ENCODE assay signal across 1 cellular context in the genomic region with DNA sequence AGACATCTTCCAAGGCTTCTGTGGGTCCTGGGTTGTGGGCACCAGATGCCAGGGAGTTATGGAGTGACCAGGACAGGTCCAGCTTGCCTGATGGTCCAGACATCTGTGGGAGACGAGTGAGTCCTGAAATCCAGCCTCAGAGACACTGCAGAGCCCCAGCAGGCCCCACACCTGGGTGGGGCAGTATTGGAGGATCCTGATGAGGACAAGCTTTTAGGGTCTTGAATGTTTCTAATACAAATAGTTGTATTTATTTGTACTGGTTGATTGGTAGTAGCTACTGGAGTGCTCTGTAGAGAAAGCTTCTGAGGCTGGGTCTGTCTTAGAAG.
TF ChIP-seq lines count a peak whose summit lies in the region.

No MANE protein-coding gene starts in this region.

TF ChIP-seq in GM23338, 12 proteins besides CTCF, POLR2A, EP300 and RAD21 (continued from another document):
- TF ChIP-seq, protein P1, sequence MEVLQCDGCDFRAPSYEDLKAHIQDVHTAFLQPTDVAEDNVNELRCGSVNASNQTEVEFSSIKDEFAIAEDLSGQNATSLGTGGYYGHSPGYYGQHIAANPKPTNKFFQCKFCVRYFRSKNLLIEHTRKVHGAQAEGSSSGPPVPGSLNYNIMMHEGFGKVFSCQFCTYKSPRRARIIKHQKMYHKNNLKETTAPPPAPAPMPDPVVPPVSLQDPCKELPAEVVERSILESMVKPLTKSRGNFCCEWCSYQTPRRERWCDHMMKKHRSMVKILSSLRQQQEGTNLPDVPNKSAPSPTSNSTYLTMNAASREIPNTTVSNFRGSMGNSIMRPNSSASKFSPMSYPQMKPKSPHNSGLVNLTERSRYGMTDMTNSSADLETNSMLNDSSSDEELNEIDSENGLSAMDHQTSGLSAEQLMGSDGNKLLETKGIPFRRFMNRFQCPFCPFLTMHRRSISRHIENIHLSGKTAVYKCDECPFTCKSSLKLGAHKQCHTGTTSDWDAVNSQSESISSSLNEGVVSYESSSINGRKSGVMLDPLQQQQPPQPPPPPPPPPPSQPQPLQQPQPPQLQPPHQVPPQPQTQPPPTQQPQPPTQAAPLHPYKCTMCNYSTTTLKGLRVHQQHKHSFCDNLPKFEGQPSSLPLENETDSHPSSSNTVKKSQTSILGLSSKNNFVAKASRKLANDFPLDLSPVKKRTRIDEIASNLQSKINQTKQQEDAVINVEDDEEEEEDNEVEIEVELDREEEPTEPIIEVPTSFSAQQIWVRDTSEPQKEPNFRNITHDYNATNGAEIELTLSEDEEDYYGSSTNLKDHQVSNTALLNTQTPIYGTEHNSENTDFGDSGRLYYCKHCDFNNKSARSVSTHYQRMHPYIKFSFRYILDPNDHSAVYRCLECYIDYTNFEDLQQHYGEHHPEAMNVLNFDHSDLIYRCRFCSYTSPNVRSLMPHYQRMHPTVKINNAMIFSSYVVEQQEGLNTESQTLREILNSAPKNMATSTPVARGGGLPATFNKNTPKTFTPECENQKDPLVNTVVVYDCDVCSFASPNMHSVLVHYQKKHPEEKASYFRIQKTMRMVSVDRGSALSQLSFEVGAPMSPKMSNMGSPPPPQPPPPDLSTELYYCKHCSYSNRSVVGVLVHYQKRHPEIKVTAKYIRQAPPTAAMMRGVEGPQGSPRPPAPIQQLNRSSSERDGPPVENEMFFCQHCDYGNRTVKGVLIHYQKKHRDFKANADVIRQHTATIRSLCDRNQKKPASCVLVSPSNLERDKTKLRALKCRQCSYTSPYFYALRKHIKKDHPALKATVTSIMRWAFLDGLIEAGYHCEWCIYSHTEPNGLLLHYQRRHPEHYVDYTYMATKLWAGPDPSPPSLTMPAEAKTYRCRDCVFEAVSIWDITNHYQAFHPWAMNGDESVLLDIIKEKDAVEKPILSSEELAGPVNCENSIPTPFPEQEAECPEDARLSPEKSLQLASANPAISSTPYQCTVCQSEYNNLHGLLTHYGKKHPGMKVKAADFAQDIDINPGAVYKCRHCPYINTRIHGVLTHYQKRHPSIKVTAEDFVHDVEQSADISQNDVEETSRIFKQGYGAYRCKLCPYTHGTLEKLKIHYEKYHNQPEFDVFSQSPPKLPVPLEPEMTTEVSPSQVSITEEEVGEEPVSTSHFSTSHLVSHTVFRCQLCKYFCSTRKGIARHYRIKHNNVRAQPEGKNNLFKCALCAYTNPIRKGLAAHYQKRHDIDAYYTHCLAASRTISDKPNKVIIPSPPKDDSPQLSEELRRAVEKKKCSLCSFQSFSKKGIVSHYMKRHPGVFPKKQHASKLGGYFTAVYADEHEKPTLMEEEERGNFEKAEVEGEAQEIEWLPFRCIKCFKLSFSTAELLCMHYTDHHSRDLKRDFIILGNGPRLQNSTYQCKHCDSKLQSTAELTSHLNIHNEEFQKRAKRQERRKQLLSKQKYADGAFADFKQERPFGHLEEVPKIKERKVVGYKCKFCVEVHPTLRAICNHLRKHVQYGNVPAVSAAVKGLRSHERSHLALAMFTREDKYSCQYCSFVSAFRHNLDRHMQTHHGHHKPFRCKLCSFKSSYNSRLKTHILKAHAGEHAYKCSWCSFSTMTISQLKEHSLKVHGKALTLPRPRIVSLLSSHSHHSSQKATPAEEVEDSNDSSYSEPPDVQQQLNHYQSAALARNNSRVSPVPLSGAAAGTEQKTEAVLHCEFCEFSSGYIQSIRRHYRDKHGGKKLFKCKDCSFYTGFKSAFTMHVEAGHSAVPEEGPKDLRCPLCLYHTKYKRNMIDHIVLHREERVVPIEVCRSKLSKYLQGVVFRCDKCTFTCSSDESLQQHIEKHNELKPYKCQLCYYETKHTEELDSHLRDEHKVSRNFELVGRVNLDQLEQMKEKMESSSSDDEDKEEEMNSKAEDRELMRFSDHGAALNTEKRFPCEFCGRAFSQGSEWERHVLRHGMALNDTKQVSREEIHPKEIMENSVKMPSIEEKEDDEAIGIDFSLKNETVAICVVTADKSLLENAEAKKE (CRISPR knock-in tag; IDR thresholded peaks at IDR 0.05) = no peak
- TF ChIP-seq EZH2phosphoT487 (IDR thresholded peaks at IDR 0.05; ENCODE audit: unreplicated experiment) (no peak), NANOG (IDR thresholded peaks at IDR 0.05; ENCODE audit: borderline replicate concordance) (no peak), EZH2 (IDR thresholded peaks at IDR 0.05; ENCODE audit: low read depth, unreplicated experiment) (no peak), ZNF331 (CRISPR knock-in tag; IDR thresholded peaks at IDR 0.05; ENCODE audit: low read depth) (no peak), ZNF114 (CRISPR knock-in tag; IDR thresholded peaks at IDR 0.05) (no peak)
- TF ChIP-seq, protein P2, sequence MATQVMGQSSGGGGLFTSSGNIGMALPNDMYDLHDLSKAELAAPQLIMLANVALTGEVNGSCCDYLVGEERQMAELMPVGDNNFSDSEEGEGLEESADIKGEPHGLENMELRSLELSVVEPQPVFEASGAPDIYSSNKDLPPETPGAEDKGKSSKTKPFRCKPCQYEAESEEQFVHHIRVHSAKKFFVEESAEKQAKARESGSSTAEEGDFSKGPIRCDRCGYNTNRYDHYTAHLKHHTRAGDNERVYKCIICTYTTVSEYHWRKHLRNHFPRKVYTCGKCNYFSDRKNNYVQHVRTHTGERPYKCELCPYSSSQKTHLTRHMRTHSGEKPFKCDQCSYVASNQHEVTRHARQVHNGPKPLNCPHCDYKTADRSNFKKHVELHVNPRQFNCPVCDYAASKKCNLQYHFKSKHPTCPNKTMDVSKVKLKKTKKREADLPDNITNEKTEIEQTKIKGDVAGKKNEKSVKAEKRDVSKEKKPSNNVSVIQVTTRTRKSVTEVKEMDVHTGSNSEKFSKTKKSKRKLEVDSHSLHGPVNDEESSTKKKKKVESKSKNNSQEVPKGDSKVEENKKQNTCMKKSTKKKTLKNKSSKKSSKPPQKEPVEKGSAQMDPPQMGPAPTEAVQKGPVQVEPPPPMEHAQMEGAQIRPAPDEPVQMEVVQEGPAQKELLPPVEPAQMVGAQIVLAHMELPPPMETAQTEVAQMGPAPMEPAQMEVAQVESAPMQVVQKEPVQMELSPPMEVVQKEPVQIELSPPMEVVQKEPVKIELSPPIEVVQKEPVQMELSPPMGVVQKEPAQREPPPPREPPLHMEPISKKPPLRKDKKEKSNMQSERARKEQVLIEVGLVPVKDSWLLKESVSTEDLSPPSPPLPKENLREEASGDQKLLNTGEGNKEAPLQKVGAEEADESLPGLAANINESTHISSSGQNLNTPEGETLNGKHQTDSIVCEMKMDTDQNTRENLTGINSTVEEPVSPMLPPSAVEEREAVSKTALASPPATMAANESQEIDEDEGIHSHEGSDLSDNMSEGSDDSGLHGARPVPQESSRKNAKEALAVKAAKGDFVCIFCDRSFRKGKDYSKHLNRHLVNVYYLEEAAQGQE (IDR thresholded peaks at IDR 0.05; ENCODE audit: unreplicated experiment) = no peak
